Comparison of ENCODE assay signal across 19 cellular contexts in genomic region chr1:59480188-59480888, GRCh38.
"Had no signal": no experiment of that assay in that cellular context is flagged by ENCODE, and none has a peak within 500 bp of the region (broad histone marks: within the 10 kb centered on the region; RNA-seq: fewer than 3 reads in every experiment).

No MANE protein-coding gene starts in this region.

- H3K4me3 ChIP-seq: dorsolateral prefrontal cortex, gastrocnemius medialis, neural progenitor cell, testis, tibial artery had no signal

- DNase-seq: cerebellar nuclear complex; dorsolateral prefrontal cortex; effector CD4-positive, alpha-beta T cell; gastrocnemius medialis; head of caudate nucleus; left cardiac atrium; left ventricle myocardium superior; mesenchymal stem cell; naive thymus-derived CD4-positive, alpha-beta T cell; stimulated activated CD4-positive, alpha-beta T cell treated with anti-CD3 and anti-CD28 coated beads, Interleukin-2, amount 100 ng/mL, for 24 hours; stimulated activated CD4-positive, alpha-beta T cell treated with anti-CD3 and anti-CD28 coated beads, Interleukin-4, amount 100 ng/mL, for 24 hours; stimulated activated naive CD4-positive, alpha-beta T cell treated with Interleukin-2 at 50 U/mL for 16 hours; substantia nigra; testis; tibial artery had no signal

- H3K36me3 ChIP-seq: gastrocnemius medialis, neural progenitor cell, tibial artery had no signal

- ATAC-seq: gastrocnemius medialis; left cardiac atrium; left ventricle myocardium superior; naive thymus-derived CD4-positive, alpha-beta T cell; sciatic nerve; stimulated activated effector memory CD8-positive, alpha-beta T cell treated with anti-CD3 and anti-CD28 coated beads, Interleukin-12 subunit alpha, Interleukin-12 subunit beta, amount 100 ng/mL, for 72 hours had no signal

- H3K27ac ChIP-seq: dorsolateral prefrontal cortex, neural progenitor cell, parathyroid adenoma, testis, tibial artery had no signal

- H3K4me1 ChIP-seq: neural progenitor cell, parathyroid adenoma, testis, tibial artery had no signal

- H3K9me3 ChIP-seq: gastrocnemius medialis, testis, tibial artery had no signal

- H3K27me3 ChIP-seq: dorsolateral prefrontal cortex, gastrocnemius medialis, neural progenitor cell, testis, tibial artery had no signal
